In the genomic region with DNA sequence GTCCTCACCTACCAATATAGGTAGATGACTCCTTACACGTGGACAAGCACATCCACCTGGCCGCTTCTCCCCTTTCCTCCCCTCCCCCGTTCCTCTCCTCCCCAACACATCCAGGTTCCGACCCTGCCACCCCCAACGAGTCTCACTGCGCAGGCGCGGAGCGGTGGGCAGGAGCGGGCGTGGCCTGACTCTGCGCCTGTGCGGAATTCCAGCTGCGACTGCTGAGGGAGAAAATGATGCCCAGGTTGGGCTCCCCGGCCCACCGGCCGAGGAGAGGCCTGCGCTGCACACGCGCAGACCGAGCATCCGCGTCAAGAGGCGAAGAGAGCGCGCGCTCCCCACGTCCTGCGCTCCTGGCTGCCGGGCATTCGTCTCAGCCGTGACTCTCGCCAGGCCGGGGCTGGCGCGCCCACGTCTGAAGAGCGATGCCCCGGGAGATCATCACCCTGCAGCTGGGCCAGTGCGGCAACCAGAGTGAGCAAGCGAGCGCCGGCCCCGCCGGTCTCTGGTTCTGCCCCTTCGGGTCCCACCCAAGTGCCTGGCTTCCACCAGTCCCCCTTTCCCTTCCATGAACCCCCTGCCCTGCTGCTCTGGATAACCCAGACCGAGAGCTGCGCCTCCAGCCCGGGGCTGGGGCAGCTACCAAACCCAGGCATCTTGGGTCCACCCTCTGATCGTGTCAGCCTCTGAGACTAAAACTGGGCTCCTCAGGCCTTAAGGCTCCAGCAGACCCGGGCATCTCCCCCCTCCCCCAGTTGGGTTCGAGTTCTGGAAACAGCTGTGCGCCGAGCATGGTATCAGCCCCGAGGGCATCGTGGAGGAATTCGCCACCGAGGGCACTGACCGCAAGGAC, we compare ENCODE assay signal across 8 cellular contexts. TPM values are rescaled to one million over a fixed set of nuclear protein-coding genes. Genes with fewer than 3 reads are reported as not detected.
DNase-seq lines count a peak whose midpoint lies in the region; ATAC-seq, FAIRE-seq and TF ChIP-seq lines count a peak whose summit lies in the region.

Gene TUBG2, plus strand, starts transcription at position 206 of the 853 bp plus-strand sequence. Its CDS starts 220 bp downstream, at position 426.

- CTCF ChIA-PET in H1 (lab: Charles Lee; ENCODE audit: partially characterized antibody), result interaction anchor here (0.7 to 6.4 kb wide), 6 partner anchors 15 to 40 kb away, joined by 3 to 36 read pairs (median 4); partner anchors contain the start of genes CCR10 and PLEKHH3

- H3K36me3 ChIP-seq in H1 (ENCODE audit: control insufficient read depth in 2 of 4, insufficient read depth in 4 of 4, low read length in 3 of 4), result peaks cover 0 to 7% (median 2%) of the 10 kb centered on the region in 4 experiments; a peak in 1 of 8 replicates
- peaks cover 23 to 30% of the 10 kb centered on the region in 2 experiments for H3K36me3 ChIP-seq in mesenchymal stem cell (ENCODE audit: control insufficient read depth in 1 of 2, insufficient read depth in 2 of 2, low read depth in 1 of 2, low read length in 2 of 2)

- H4K8ac ChIP-seq in H1 (ENCODE audit: extremely low read depth, insufficient read depth, low read length), result peak within 1 kb of the TSS; percentile 81; the same call in 1 of the 2 replicates
- H4K8ac ChIP-seq in mesenchymal stem cell (ENCODE audit: low read length), result peak within 1 kb of the TSS; percentile 88

- H2BK15ac ChIP-seq in H1 (ENCODE audit: low read length) (peak within 1 kb of the TSS; percentile 72; the same call in 1 of the 2 replicates), mesenchymal stem cell (ENCODE audit: low read depth, poor library complexity, severe bottlenecking) (peak within 1 kb of the TSS; percentile 99)

- H4K91ac ChIP-seq in H1 (replicated peaks; ENCODE audit: insufficient read length, low read length) (peak within 1 kb of the TSS; percentile 81), mesenchymal stem cell (ENCODE audit: low read length) (peak within 1 kb of the TSS; percentile 52)

- no peak within 1 kb of the TSS; the same call in 1 of the 2 replicates for H2AFZ ChIP-seq in H1 (ENCODE audit: low read length)
- H2AFZ ChIP-seq in mesenchymal stem cell (ENCODE audit: low read depth, low read length), result peak within 1 kb of the TSS; percentile 18

- DNase-seq in Daoy (ENCODE audit: low read depth), result peak; percentile 90
- peak; percentile 73 for DNase-seq in NCI-H82 treated with DMSO at 0.1 percent for 48 hours (lab: John Stamatoyannopoulos, UW; ENCODE audit: unreplicated experiment)
- peak; percentile 46 for DNase-seq in activated CD8-positive, alpha-beta memory T cell treated with anti-CD3 and anti-CD28 coated beads, Interleukin-2, amount 50 U/mL, for 24 hours (ENCODE audit: extremely low read depth)
- peak; percentile 89 to 98 for DNase-seq in H1 (ENCODE audit: low read depth in 1 of 2, low spot score in 2 of 2)
- peak; percentile 87 for DNase-seq in mesenchymal stem cell
- peak; percentile 42 for DNase-seq in stimulated activated CD8-positive, alpha-beta memory T cell treated with anti-CD3 and anti-CD28 coated beads, Interleukin-15, amount 100 ng/mL, for 1 hour (ENCODE audit: low read depth)

- no peak for TF ChIP-seq CTCF in H1 (IDR thresholded peaks at IDR 0.05; ENCODE audit: control extremely low read depth in 1 of 3, insufficient read depth in 1 of 3, low read depth in 1 of 3, low read length in 3 of 3)

- H3K23ac ChIP-seq in H1 (ENCODE audit: insufficient read length), result no peak within 1 kb of the TSS
- H3K23ac ChIP-seq in mesenchymal stem cell (ENCODE audit: low read length in 2 of 2), result peak within 1 kb of the TSS in 1 of 2 experiments; percentile 2

- H3K4ac ChIP-seq in H1 (replicated peaks; ENCODE audit: insufficient read length, low read depth, low read length) (no peak within 1 kb of the TSS), mesenchymal stem cell (ENCODE audit: low read depth in 1 of 2, low read length in 2 of 2) (peak within 1 kb of the TSS in 1 of 2 experiments; percentile 99)

- H4K20me1 ChIP-seq in H1 (replicated peaks in 1 of 2; ENCODE audit: control insufficient read depth in 1 of 2, insufficient read depth in 2 of 2, low read length in 2 of 2), result peaks cover 0 to 2% of the 10 kb centered on the region in 2 experiments

- H3K4me3 ChIP-seq in H1 (ENCODE audit: extremely low read depth in 1 of 4, insufficient read depth in 2 of 4, low read depth in 3 of 4, low read length in 4 of 4) (peak within 1 kb of the TSS; percentile 66 to 84 (median 80)), mesenchymal stem cell (ENCODE audit: insufficient read depth in 1 of 2, low read depth in 1 of 2, low read length in 2 of 2) (peak within 1 kb of the TSS; percentile 70 to 92)

- H3K4me2 ChIP-seq in H1 (ENCODE audit: insufficient read depth in 1 of 2, low read depth in 2 of 2, low read length in 2 of 2), result peak within 1 kb of the TSS; percentile 72 to 84
- H3K4me2 ChIP-seq in mesenchymal stem cell (ENCODE audit: low read length, poor library complexity, severe bottlenecking), result peak within 1 kb of the TSS; percentile 91

- H3K9me3 ChIP-seq in H1 (ENCODE audit: insufficient read depth in 2 of 2, low read depth in 1 of 2, low read length in 1 of 2), result no peaks in the 10 kb centered on the region
- H3K9me3 ChIP-seq in mesenchymal stem cell (ENCODE audit: control insufficient read depth, low read length), result no peaks in the 10 kb centered on the region

- TF ChIP-seq EP300 in H1 (IDR thresholded peaks at IDR 0.05; ENCODE audit: borderline replicate concordance in 1 of 2, low read depth in 2 of 2, low read length in 2 of 2), result no peak

- H2BK12ac ChIP-seq in H1 (ENCODE audit: low read depth, low read length), result peak within 1 kb of the TSS; percentile 42; the same call in 1 of the 2 replicates
- H2BK12ac ChIP-seq in mesenchymal stem cell (ENCODE audit: low read length in 2 of 2), result peak within 1 kb of the TSS in 1 of 2 experiments; percentile 4

- H2BK120ac ChIP-seq in H1 (replicated peaks; ENCODE audit: low read depth, low read length) (no peak within 1 kb of the TSS), mesenchymal stem cell (ENCODE audit: low read depth, low read length) (peak within 1 kb of the TSS; percentile 86)

- ATAC-seq in HG03439 (IDR thresholded peaks at IDR 0.05; ENCODE audit: unreplicated experiment) (peak; percentile 66), GM18873 (IDR thresholded peaks at IDR 0.05; ENCODE audit: low FRiP score, unreplicated experiment) (no peak)

- H3K9ac ChIP-seq in H1 (replicated peaks in 1 of 4; ENCODE audit: extremely low read depth in 1 of 4, low read depth in 3 of 4, low read length in 3 of 4), result peak within 1 kb of the TSS; percentile 41 to 60 (median 50); a peak in 6 of 7 replicates
- H3K9ac ChIP-seq in mesenchymal stem cell (ENCODE audit: low read length), result peak within 1 kb of the TSS; percentile 94

- H3K79me1 ChIP-seq in H1 (ENCODE audit: low read depth, low read length) (no peaks in the 10 kb centered on the region), mesenchymal stem cell (replicated peaks; ENCODE audit: low read length, poor library complexity, severe bottlenecking) (peaks cover 22% of the 10 kb centered on the region)

- H3K27ac ChIP-seq in H1 (ENCODE audit: low read depth, low read length) (peak within 1 kb of the TSS; percentile 55; the same call in 1 of the 2 replicates), mesenchymal stem cell (ENCODE audit: low read length, poor library complexity, severe bottlenecking) (peak within 1 kb of the TSS; percentile 94)

- no peak within 1 kb of the TSS for H3K56ac ChIP-seq in H1 (replicated peaks; ENCODE audit: insufficient read length, low read depth, low read length)

- no peak for FAIRE-seq in H1 (lab: Jason Lieb, UNC)

- H3K18ac ChIP-seq in H1 (ENCODE audit: extremely low read depth, low read length) (peak within 1 kb of the TSS; percentile 78), mesenchymal stem cell (ENCODE audit: low read depth in 1 of 2, low read length in 2 of 2) (peak within 1 kb of the TSS; percentile 78 to 94)

- H3K79me2 ChIP-seq in H1 (ENCODE audit: control insufficient read depth in 1 of 2, insufficient read depth in 2 of 2, low read length in 2 of 2), result no peaks in the 10 kb centered on the region

- no peak within 1 kb of the TSS; the same call in 1 of the 2 replicates for H2AK5ac ChIP-seq in H1 (ENCODE audit: low read depth, low read length)
- peak within 1 kb of the TSS; percentile 46 for H2AK5ac ChIP-seq in mesenchymal stem cell (ENCODE audit: low read length, severe bottlenecking)

- POLR2A ChIA-PET in H1 (lab: Charles Lee; ENCODE audit: partially characterized antibody), result interaction anchor here (0.6 to 16.6 kb wide), 10 partner anchors 8 to 782 kb away, joined by 3 to 239 read pairs (median 3); partner anchors contain the start of genes CCR10 and PLEKHH3

- H3K4me1 ChIP-seq in H1 (replicated peaks in 1 of 4; ENCODE audit: control insufficient read depth in 3 of 4, insufficient read depth in 4 of 4, low read length in 3 of 4) (peaks cover 3 to 11% (median 6%) of the 10 kb centered on the region in 4 experiments; a peak in 5 of 7 replicates), mesenchymal stem cell (ENCODE audit: control insufficient read depth, insufficient read depth, low read depth, low read length) (peaks cover 5% of the 10 kb centered on the region)

- H4K5ac ChIP-seq in H1 (ENCODE audit: insufficient read length, low read depth, low read length), result peak within 1 kb of the TSS; percentile 35

- TF ChIP-seq POLR2A in H1 (IDR thresholded peaks at IDR 0.05; ENCODE audit: control extremely low read depth in 1 of 2, low read depth in 2 of 2, low read length in 2 of 2), result peak in 1 of 2 experiments; percentile 67; a peak in 1 of 3 replicates

- H3K14ac ChIP-seq in H1 (ENCODE audit: insufficient read length) (no peak within 1 kb of the TSS), mesenchymal stem cell (ENCODE audit: low read length in 2 of 2) (peak within 1 kb of the TSS in 1 of 2 experiments; percentile 80)

- H2BK5ac ChIP-seq in H1 (ENCODE audit: low read depth, low read length), result peak within 1 kb of the TSS; percentile 87; the same call in 1 of the 2 replicates
- H2BK5ac ChIP-seq in mesenchymal stem cell (ENCODE audit: low read depth, low read length, poor library complexity, severe bottlenecking), result peak within 1 kb of the TSS; percentile 81

- TF ChIP-seq RAD21 in H1 (IDR thresholded peaks at IDR 0.05 in 1 of 2, conservative IDR thresholded peaks at IDR 0.05 in 1 of 2; ENCODE audit: low read depth in 2 of 2, low read length in 2 of 2), result no peak

- peaks cover 6% of the 10 kb centered on the region; the same call in 1 of the 2 replicates for H3K23me2 ChIP-seq in H1 (ENCODE audit: low read depth, low read length)

- WGBS in H1 (ENCODE audit: extremely low coverage in 1 of 2, insufficient coverage in 1 of 2, insufficient read length in 1 of 2, insufficient replicate concordance in 2 of 2, low coverage in 1 of 2, low lambda C conversion rate in 2 of 2, missing lambda C conversion rate in 1 of 2), 2 experiments, result 2% methylated on average over 39 of the region's 59 CpGs; no CpG with 5 or more reads in 1 of the 2 experiments
- 1% methylated on average over 50 of the region's 59 CpGs for WGBS in mesenchymal stem cell

- no peaks in the 10 kb centered on the region for H3K27me3 ChIP-seq in H1 (replicated peaks in 1 of 4; ENCODE audit: control insufficient read depth in 3 of 4, extremely low read depth in 1 of 4, insufficient read depth in 3 of 4, low read length in 3 of 4)
- H3K27me3 ChIP-seq in mesenchymal stem cell (ENCODE audit: control insufficient read depth in 1 of 2, insufficient read depth in 1 of 2, low read length in 2 of 2), result no peaks in the 10 kb centered on the region

- peak within 1 kb of the TSS; percentile 48; the same call in 1 of the 2 replicates for H2BK20ac ChIP-seq in H1 (ENCODE audit: low read length)

RNA-seq across cellular contexts. Expression of gene TUBG2, which starts in this region (rescaled TPM):
- total RNA-seq in Daoy (2014; rRNA removed; shearing (Covaris generic)), result 5.8 and 9.0 TPM in 2 replicates
- 13.0 and 14.8 TPM in 2 replicates for total RNA-seq in H1 (2021; fragmentation: NEBNext Ultra II Directional; extraction: Animal tissue kit (Norgen Biotek cat#: 25700))
- 16.6 and 31.2 TPM in 2 replicates for polyA plus RNA-seq in H1 (2011; rRNA removed)
- polyA plus RNA-seq in H1 (2011; cell fraction: cytosol; rRNA removed), result 25.8 TPM
- polyA plus RNA-seq in H1 (2011; cell fraction: nucleus; rRNA removed), result 66.4 TPM
- polyA plus RNA-seq in H1 (2012, experiment 1 of 2), result 16.3 to 23.9 TPM (median 20.6 TPM) in 4 replicates
- polyA plus RNA-seq in H1 (2012, experiment 2 of 2), result 8.5 TPM
- polyA plus RNA-seq in H1 (2013, experiment 1 of 2), result 13.5 TPM
- 12.2 TPM for polyA plus RNA-seq in H1 (2013, experiment 2 of 2)
- polyA minus RNA-seq in H1 (2011; rRNA and poly(A)+ RNA removed), result 7.4 and 10.9 TPM in 2 replicates
- polyA minus RNA-seq in H1 (2011; cell fraction: cytosol; rRNA and poly(A)+ RNA removed), result 8.1 TPM
- polyA minus RNA-seq in H1 (2011; cell fraction: nucleus; rRNA and poly(A)+ RNA removed), result 18.2 TPM
- polyA plus RNA-seq in mesenchymal stem cell (2013, experiment 1 of 2), result 22.2 TPM
- polyA plus RNA-seq in mesenchymal stem cell (2013, experiment 2 of 2), result 20.6 TPM

Comparison
In these comparisons a context has a peak if more than half of its experiments do, and no peak if none do; other contexts are left out.
1. DNase-seq: peak in every context shown above with its lines; median percentile 94 in H1; 90 in Daoy; 87 in mesenchymal stem cell; 73 in NCI-H82 treated with DMSO at 0.1 percent for 48 hours; 46 in activated CD8-positive, alpha-beta memory T cell treated with anti-CD3 and anti-CD28 coated beads, Interleukin-2, amount 50 U/mL, for 24 hours; 42 in stimulated activated CD8-positive, alpha-beta memory T cell treated with anti-CD3 and anti-CD28 coated beads, Interleukin-15, amount 100 ng/mL, for 1 hour.